Comparison of ENCODE assay signal across 9 cellular contexts in genomic region chr1:112636597-112637256, GRCh38. TPM values are rescaled to one million over a fixed set of nuclear protein-coding genes. Genes with fewer than 3 reads are reported as not detected.
DNase-seq lines count a peak whose midpoint lies in the region; ATAC-seq and TF ChIP-seq lines count a peak whose summit lies in the region.
"Had no signal": no experiment of that assay in that cellular context is flagged by ENCODE, and none has a peak within 500 bp of the region (broad histone marks: within the 10 kb centered on the region; RNA-seq: fewer than 3 reads in every experiment).

No MANE protein-coding gene starts in this region.

- peak overlapping the region; percentile 27 for H3K27ac ChIP-seq in Karpas-422 (ENCODE audit: low read length)
- H3K27ac ChIP-seq in ovary, result no peak overlapping the region
- no peak overlapping the region for H3K27ac ChIP-seq in prostate gland

- H3K9me3 ChIP-seq in Karpas-422 (ENCODE audit: low read length) (no peaks in the 10 kb centered on the region; the same call in 1 of the 2 replicates), skeletal muscle satellite cell (replicated peaks; ENCODE audit: low read length) (no peaks in the 10 kb centered on the region), ovary (no peaks in the 10 kb centered on the region), prostate gland (no peaks in the 10 kb centered on the region)

- H3K4me3 Mint-ChIP-seq in chondrocyte (ENCODE audit: unreplicated experiment), result no peak overlapping the region

- TF ChIP-seq POLR2A in ovary (IDR thresholded peaks at IDR 0.05) (no peak), prostate gland (IDR thresholded peaks at IDR 0.05) (no peak)

- peaks cover 3% of the 10 kb centered on the region for H3K9me3 Mint-ChIP-seq in chondrocyte (ENCODE audit: low read depth)

- H3K79me2 ChIP-seq in Karpas-422 (ENCODE audit: low read length), result peaks cover 85% of the 10 kb centered on the region

- H3K4me3 ChIP-seq in Karpas-422 (ENCODE audit: low read length) (no peak overlapping the region), skeletal muscle satellite cell (ENCODE audit: low read length) (no peak overlapping the region), ovary (no peak overlapping the region), prostate gland (no peak overlapping the region)

- DNase-seq in Karpas-422, result no peak
- no peak for DNase-seq in chondrocyte (ENCODE audit: low spot score)
- DNase-seq in ovary, result no peak
- no peak for DNase-seq in prostate gland (ENCODE audit: low spot score)
- no peak for DNase-seq in sciatic nerve (ENCODE audit: low spot score)
- no peak for DNase-seq in MV-4-11 (lab: John Stamatoyannopoulos, UW)
- DNase-seq: NCI-H2171 treated with DMSO at 0.1 percent for 48 hours had no signal

- no peaks in the 10 kb centered on the region for H3K36me3 Mint-ChIP-seq in chondrocyte (ENCODE audit: low read depth)

- H3K9ac ChIP-seq in Karpas-422 (ENCODE audit: low read length) (no peak overlapping the region), skeletal muscle satellite cell (ENCODE audit: low read depth, low read length) (peak overlapping the region; percentile 32)

- H3K36me3 ChIP-seq in Karpas-422 (ENCODE audit: insufficient read depth, low read length), result peaks cover 13% of the 10 kb centered on the region
- H3K36me3 ChIP-seq in skeletal muscle satellite cell (ENCODE audit: insufficient read depth, low read length), result peaks cover 5% of the 10 kb centered on the region
- no peaks in the 10 kb centered on the region for H3K36me3 ChIP-seq in ovary
- no peaks in the 10 kb centered on the region for H3K36me3 ChIP-seq in prostate gland

- H3K4me1 Mint-ChIP-seq in chondrocyte (ENCODE audit: low read depth), result peaks cover 52% of the 10 kb centered on the region

- peak overlapping the region; percentile 90 for H3K27ac Mint-ChIP-seq in chondrocyte (ENCODE audit: unreplicated experiment)

- H3K27me3 ChIP-seq in Karpas-422 (ENCODE audit: low read length) (no peaks in the 10 kb centered on the region), skeletal muscle satellite cell (ENCODE audit: control insufficient read depth, insufficient read depth, low read length) (no peaks in the 10 kb centered on the region), ovary (no peaks in the 10 kb centered on the region), prostate gland (replicated peaks; ENCODE audit: insufficient read depth) (no peaks in the 10 kb centered on the region)

- H4K20me1 ChIP-seq in Karpas-422 (ENCODE audit: insufficient read depth, low read depth, low read length), result peaks cover 26% of the 10 kb centered on the region

- ATAC-seq in GM19043 (IDR thresholded peaks at IDR 0.05; ENCODE audit: low read depth, unreplicated experiment) (peak; percentile 52), sciatic nerve (no peak)

- H3K9me2 ChIP-seq in Karpas-422 (replicated peaks; ENCODE audit: insufficient read depth, low read length), result no peaks in the 10 kb centered on the region

- no peak overlapping the region for H2AFZ ChIP-seq in Karpas-422 (ENCODE audit: low read length)

- TF ChIP-seq CTCF in chondrocyte (IDR thresholded peaks at IDR 0.05) (no peak), ovary (IDR thresholded peaks at IDR 0.05) (no peak), prostate gland (IDR thresholded peaks at IDR 0.05) (no peak)

- H3K4me2 ChIP-seq in Karpas-422 (ENCODE audit: low read depth, low read length, poor library complexity, severe bottlenecking), result no peak overlapping the region
- H3K4me2 ChIP-seq in skeletal muscle satellite cell (ENCODE audit: low read length), result peak overlapping the region; percentile 14

- H3K27me3 Mint-ChIP-seq in chondrocyte (ENCODE audit: low read depth), result no peaks in the 10 kb centered on the region

- TF ChIP-seq EP300 in ovary (IDR thresholded peaks at IDR 0.05), result no peak

- intact Hi-C loops in ovary (cut with DNase I) (no loop called here), prostate gland (cut with DNase I) (no loop called here), sciatic nerve (cut with DNase I) (no loop called here)

- H3K4me1 ChIP-seq in Karpas-422 (ENCODE audit: low read length) (peaks cover 38% of the 10 kb centered on the region), skeletal muscle satellite cell (ENCODE audit: control insufficient read depth, insufficient read depth, low read length) (peaks cover 26% of the 10 kb centered on the region), ovary (ENCODE audit: insufficient read depth) (peaks cover 5% of the 10 kb centered on the region), prostate gland (replicated peaks) (no peaks in the 10 kb centered on the region)

RNA-seq across cellular contexts. Expression of gene CAPZA1, which starts 17.1 kb away (rescaled TPM):
- total RNA-seq in Karpas-422 (2014; rRNA removed; shearing (Covaris generic); ENCODE audit: low replicate concordance), result 155 and 225 TPM in 2 replicates
- total RNA-seq in chondrocyte, result 121 to 130 TPM (median 121 TPM) in 3 replicates
- total RNA-seq in skeletal muscle satellite cell (2012; rRNA removed), result 204 and 209 TPM in 2 replicates
- total RNA-seq in ovary, result 10 to 100 TPM; 54.0 to 81.2 (median 66.9) TPM
- polyA plus RNA-seq in ovary, result 10 to 100 TPM; 31.3 to 70.6 TPM
- total RNA-seq in prostate gland, result 100 to 1,000 TPM in 1 of 2 donors, 10 to 100 TPM in 1; 87.4 to 104 TPM
- total RNA-seq in sciatic nerve, result 108 TPM

RNA-seq across cellular contexts. Expression of gene ST7L, which starts 17.8 kb away (rescaled TPM):
- total RNA-seq in Karpas-422 (2014; rRNA removed; shearing (Covaris generic); ENCODE audit: low replicate concordance), result 14.4 and 16.5 TPM in 2 replicates
- total RNA-seq in chondrocyte (14.4 to 19.9 TPM (median 15.9 TPM) in 3 replicates), ovary (10 to 100 TPM; 12.5 to 32.0 (median 22.3) TPM), prostate gland (10 to 100 TPM; 22.7 to 28.4 TPM), sciatic nerve (29.7 TPM)
- total RNA-seq in skeletal muscle satellite cell (2012; rRNA removed), result 12.7 and 13.7 TPM in 2 replicates
- 10 to 100 TPM; 14.4 to 28.5 TPM for polyA plus RNA-seq in ovary

RNA-seq across cellular contexts. Expression of gene MOV10, which starts 37.7 kb away (rescaled TPM):
- total RNA-seq in Karpas-422 (2014; rRNA removed; shearing (Covaris generic); ENCODE audit: low replicate concordance), result 7.7 and 13.8 TPM in 2 replicates
- total RNA-seq in chondrocyte (40.8 to 59.6 TPM (median 45.9 TPM) in 3 replicates), ovary (10 to 100 TPM; 31.7 to 66.3 (median 53.5) TPM), prostate gland (100 to 1,000 TPM in 1 of 2 donors, 10 to 100 TPM in 1; 47.0 to 169 TPM), sciatic nerve (57.5 TPM)
- total RNA-seq in skeletal muscle satellite cell (2012; rRNA removed), result 29.9 and 31.7 TPM in 2 replicates
- polyA plus RNA-seq in ovary, result 10 to 100 TPM; 35.0 to 35.6 TPM
